ENCODE assay signal across 8 cellular contexts in the genomic region with DNA sequence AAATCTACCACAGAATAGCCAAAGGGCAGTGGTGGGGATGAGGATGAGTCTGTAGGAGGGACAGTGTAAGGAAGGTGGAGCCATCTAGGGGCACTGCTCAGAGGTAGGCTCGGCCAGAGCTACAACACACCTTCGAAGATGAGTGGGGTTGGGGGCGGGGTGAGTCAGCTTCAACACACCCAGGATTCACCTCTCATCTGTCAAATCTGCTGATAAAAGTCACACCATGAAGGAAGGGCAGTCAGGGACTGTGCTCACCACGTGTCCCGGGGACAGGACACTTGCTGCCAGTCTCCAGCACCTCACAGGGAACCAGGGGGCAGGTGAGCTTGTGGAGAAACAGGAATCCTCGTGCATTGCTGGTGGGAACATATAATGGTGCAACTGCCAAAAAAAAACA.
A peak's percentile ranks its signal among the peaks of the same experiment; 100 is the strongest.
DNase-seq lines count a peak whose midpoint lies in the region; ATAC-seq and TF ChIP-seq lines count a peak whose summit lies in the region.

No MANE protein-coding gene starts in this region.

- H3K4me1 ChIP-seq in H9 (ENCODE audit: insufficient read depth, low read length) (peaks cover 19% of the 10 kb centered on the region), MM.1S (ENCODE audit: low read length) (no peaks in the 10 kb centered on the region)

- H3K36me3 ChIP-seq in MM.1S (replicated peaks; ENCODE audit: insufficient read depth, low read length) = no peaks in the 10 kb centered on the region

- H3K14ac ChIP-seq in H9 (ENCODE audit: insufficient read depth, low read length) = no peak overlapping the region

- no peak overlapping the region for H4K5ac ChIP-seq in H9 (ENCODE audit: insufficient read length, low read depth, low read length)

- no peaks in the 10 kb centered on the region for H3K36me3 Mint-ChIP-seq in H9 (ENCODE audit: insufficient read depth in 1 of 3, low read depth in 3 of 3)

- H3K27ac ChIP-seq in H9 (ENCODE audit: insufficient read length, low read depth, low read length) (no peak overlapping the region), MM.1S (ENCODE audit: low read length) (no peak overlapping the region)

- H3K18ac ChIP-seq in H9 (ENCODE audit: insufficient read length, low read depth, low read length) = no peak overlapping the region

- peak overlapping the region in 2 of 3 experiments; percentile 45 to 77; a peak in 4 of 7 replicates for H3K27ac Mint-ChIP-seq in H9

- H4K8ac ChIP-seq in H9 (replicated peaks; ENCODE audit: insufficient read length, low read depth, low read length) = no peak overlapping the region

- H3K79me2 ChIP-seq in H9 (ENCODE audit: insufficient read depth, low read length) (peaks cover 77% of the 10 kb centered on the region), MM.1S (ENCODE audit: low read length) (peaks cover 95% of the 10 kb centered on the region)

- H3K9me2 ChIP-seq in MM.1S (replicated peaks; ENCODE audit: insufficient read depth, low read length) = no peaks in the 10 kb centered on the region

- H3K9me3 ChIP-seq in H9 (ENCODE audit: control insufficient read depth, low read depth, low read length) = no peaks in the 10 kb centered on the region
- H3K9me3 ChIP-seq in MM.1S (replicated peaks; ENCODE audit: insufficient read depth, low read length) = no peaks in the 10 kb centered on the region

- no peak overlapping the region for H2BK15ac ChIP-seq in H9 (ENCODE audit: low read depth, low read length)

- H4K20me1 ChIP-seq in H9 (ENCODE audit: control insufficient read depth, insufficient read depth, insufficient read length) = peaks cover 2% of the 10 kb centered on the region
- H4K20me1 ChIP-seq in MM.1S (ENCODE audit: insufficient read depth, low read length) = peaks cover 14% of the 10 kb centered on the region

- H3K4me2 ChIP-seq in H9 (ENCODE audit: insufficient read depth, insufficient read length, low read length) = no peak overlapping the region
- H3K4me2 ChIP-seq in MM.1S (ENCODE audit: low read depth, low read length) = no peak overlapping the region

- no peak overlapping the region for H3K56ac ChIP-seq in H9 (ENCODE audit: insufficient read length, low read depth, low read length)

- H3K9ac ChIP-seq in H9 (ENCODE audit: extremely low read depth, insufficient read length, low read length) (no peak overlapping the region), MM.1S (ENCODE audit: low read length) (no peak overlapping the region)

- peak; percentile 48 for TF ChIP-seq CTCF in H9 (conservative IDR thresholded peaks at IDR 0.05)
- no peak for TF ChIP-seq CTCF in MM.1S (IDR thresholded peaks at IDR 0.05; ENCODE audit: low read length)

- peaks cover 3% of the 10 kb centered on the region for H3K79me1 ChIP-seq in H9 (ENCODE audit: insufficient read depth, low read depth, low read length, poor library complexity, severe bottlenecking)

- H2AK5ac ChIP-seq in H9 (ENCODE audit: insufficient read length, low read length) = no peak overlapping the region

- no peak overlapping the region for H3K4me3 ChIP-seq in MM.1S (ENCODE audit: low read length)

- H3K23me2 ChIP-seq in H9 (ENCODE audit: insufficient read length, low read depth, low read length, poor library complexity, severe bottlenecking) = no peaks in the 10 kb centered on the region

- H2AFZ ChIP-seq in H9 (ENCODE audit: low read length) (no peak overlapping the region), MM.1S (ENCODE audit: low read length) (no peak overlapping the region)

- H3K27me3 Mint-ChIP-seq in H9 (ENCODE audit: low read depth) = no peaks in the 10 kb centered on the region

- H3K4me3 Mint-ChIP-seq in H9 = no peak overlapping the region; a peak in 1 of 5 replicates

- no CpG with 5 or more reads among the region's 6 CpGs for WGBS in H9 (ENCODE audit: extremely low coverage, insufficient read length, low lambda C conversion rate)

- no peaks in the 10 kb centered on the region for H3F3A ChIP-seq in MM.1S (ENCODE audit: insufficient read depth, low read length)

- DNase-seq in H9 = peak; percentile 66
- DNase-seq in activated CD4-positive, alpha-beta T cell treated with anti-CD3 and anti-CD28 coated beads, Interleukin-2, amount 50 U/mL, for 48 hours = peak; percentile 71 to 78
- DNase-seq in stimulated activated CD4-positive, alpha-beta T cell treated with anti-CD3 and anti-CD28 coated beads, Interleukin-2, amount 100 ng/mL, for 4 hours (ENCODE audit: low read depth) = peak; percentile 67
- no peak for DNase-seq in SK-N-DZ (ENCODE audit: low spot score)
- no peak for DNase-seq in MM.1S

- H2BK20ac ChIP-seq in H9 (ENCODE audit: low read depth, low read length, poor library complexity, severe bottlenecking) = no peak overlapping the region

- ATAC-seq in esophagus mucosa = peak; percentile 30
- ATAC-seq in HG03108 (IDR thresholded peaks at IDR 0.05; ENCODE audit: unreplicated experiment) = no peak
- ATAC-seq in GM21717 (IDR thresholded peaks at IDR 0.05; ENCODE audit: unreplicated experiment) = no peak

- H4K91ac ChIP-seq in H9 (ENCODE audit: insufficient read length, low read depth, low read length) = no peak overlapping the region

- H2BK5ac ChIP-seq in H9 (ENCODE audit: insufficient read length, low read length) = no peak overlapping the region

- no peak overlapping the region for H2BK12ac ChIP-seq in H9 (ENCODE audit: insufficient read length, low read depth, low read length)

- H2BK120ac ChIP-seq in H9 (ENCODE audit: low read depth, low read length, poor library complexity, severe bottlenecking) = no peak overlapping the region

- H3K23ac ChIP-seq in H9 (ENCODE audit: insufficient read length, low read depth, low read length) = no peak overlapping the region

- H3K27me3 ChIP-seq in H9 (ENCODE audit: insufficient read depth, low read length) (no peaks in the 10 kb centered on the region), MM.1S (replicated peaks; ENCODE audit: insufficient read depth, low read length) (no peaks in the 10 kb centered on the region)

- no peak overlapping the region for H3K4ac ChIP-seq in H9 (ENCODE audit: low read depth, low read length)

- H3T11ph ChIP-seq in H9 (ENCODE audit: low read length) = no peak overlapping the region

- peaks cover 48 to 53% of the 10 kb centered on the region in 2 experiments for H3K4me1 Mint-ChIP-seq in H9

- H3K9me3 Mint-ChIP-seq in H9 = no peaks in the 10 kb centered on the region

Comparison
In these comparisons a context has a peak if more than half of its experiments do, and no peak if none do; other contexts are left out.
1. DNase-seq: peak in H9 (single experiment), activated CD4-positive, alpha-beta T cell treated with anti-CD3 and anti-CD28 coated beads, Interleukin-2, amount 50 U/mL, for 48 hours (2 of 2) and stimulated activated CD4-positive, alpha-beta T cell treated with anti-CD3 and anti-CD28 coated beads, Interleukin-2, amount 100 ng/mL, for 4 hours (single experiment); none in SK-N-DZ (single experiment) and MM.1S (single experiment).